ENCODE assay signal across 8 cellular contexts in the genomic region with DNA sequence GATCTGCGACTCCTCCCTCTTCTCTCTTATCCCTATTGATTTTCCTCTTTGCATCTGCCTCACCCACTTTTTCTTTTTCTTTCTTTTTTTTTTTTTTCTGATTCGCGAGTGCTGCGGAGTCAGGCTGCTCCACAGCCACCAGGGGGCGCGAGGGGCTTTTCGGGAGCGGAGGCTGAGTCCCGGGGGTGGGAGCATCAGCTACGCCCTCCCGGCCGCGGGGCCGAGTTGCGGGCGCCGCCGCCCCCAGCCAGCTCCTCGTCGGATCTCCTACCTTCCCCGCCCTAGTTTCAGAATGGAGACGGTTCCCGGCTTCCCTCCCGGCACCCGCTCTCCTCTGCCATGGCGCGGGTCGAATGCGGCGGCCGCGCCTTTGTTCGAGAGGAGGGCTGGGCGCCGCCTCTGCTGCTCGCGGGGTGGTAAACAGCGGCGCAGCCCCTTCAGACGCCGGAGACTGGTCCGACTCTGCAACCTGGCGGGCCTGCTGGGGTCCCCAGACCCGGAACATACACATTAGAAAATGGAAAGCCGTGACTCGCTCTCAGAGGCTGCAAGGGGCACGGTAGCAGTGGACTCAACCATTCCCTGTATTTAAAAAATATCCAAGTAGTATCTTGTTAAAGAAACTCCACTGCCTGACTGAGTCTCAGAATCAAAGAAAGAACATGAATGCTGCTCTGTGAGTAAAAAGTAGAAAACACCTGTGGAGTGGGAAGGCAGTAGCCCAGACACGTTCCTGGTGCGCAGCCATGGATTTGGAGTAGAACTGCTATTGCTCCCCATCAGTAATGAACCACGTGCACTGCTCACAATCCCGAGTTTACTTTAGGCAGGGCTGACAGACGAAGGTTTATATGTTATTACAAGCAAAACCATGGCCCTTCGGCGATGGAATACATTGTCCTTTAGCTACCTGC. TPM values are rescaled to one million over a fixed set of nuclear protein-coding genes. Genes with fewer than 3 reads are reported as not detected.
DNase-seq lines count a peak whose midpoint lies in the region; ATAC-seq and TF ChIP-seq lines count a peak whose summit lies in the region.

No MANE protein-coding gene starts in this region.

- ATAC-seq in GM21381 (IDR thresholded peaks at IDR 0.05; ENCODE audit: unreplicated experiment): peak; percentile 80

- H3K4me3 ChIP-seq in mucosa of stomach (ENCODE audit: low read length): peak overlapping the region; percentile 41

- peaks cover 15% of the 10 kb centered on the region for H3K4me1 ChIP-seq in mucosa of stomach (ENCODE audit: control insufficient read depth, insufficient read depth, low read length)

- H3K9me3 ChIP-seq in mucosa of stomach (ENCODE audit: control insufficient read depth, low read length): no peaks in the 10 kb centered on the region

- TF ChIP-seq POLR2A in erythroblast (IDR thresholded peaks at IDR 0.05; ENCODE audit: low read length): no peak

- H3K27me3 ChIP-seq in mucosa of stomach (ENCODE audit: control insufficient read depth, insufficient read depth, low read length): peaks cover 43% of the 10 kb centered on the region

- DNase-seq in COR-L47 (lab: John Stamatoyannopoulos, UW) (peak; percentile 89), HT1080 (ENCODE audit: low read depth) (peak; percentile 91), NOMO-1 treated with dmso at 0.1 percent for 144 hours (lab: John Stamatoyannopoulos, UW; ENCODE audit: unreplicated experiment) (peak; percentile 56), erythroblast (lab: John Stamatoyannopoulos, UW) (peak; percentile 71 to 82)
- DNase-seq in activated T-cell treated with anti-CD3 and anti-CD28 coated beads, Interleukin-2, amount 50 U/mL, for 1 hour: peak; percentile 66
- DNase-seq in stimulated activated CD8-positive, alpha-beta memory T cell treated with anti-CD3 and anti-CD28 coated beads, Interleukin-4, amount 100 ng/mL, for 4 hours (ENCODE audit: low read depth in 2 of 2, low spot score in 1 of 2): peak; percentile 28 to 44

- H3K36me3 ChIP-seq in mucosa of stomach (ENCODE audit: control insufficient read depth, insufficient read depth, low read length): no peaks in the 10 kb centered on the region

- peak overlapping the region; percentile 64 for H3K9ac ChIP-seq in mucosa of stomach (ENCODE audit: low read length)

RNA-seq across cellular contexts. Expression of a gene that starts 55.7 kb away (rescaled TPM):
- total RNA-seq in HT1080 (2014; rRNA removed; shearing (Covaris generic)): 50.1 and 54.4 TPM in 2 replicates
- 44.5 and 50.0 TPM in 2 replicates for polyA plus RNA-seq in HT1080 (2015; cell fraction: cytosol; rRNA removed)
- 80.1 and 87.6 TPM in 2 replicates for polyA plus RNA-seq in HT1080 (2015; cell fraction: nucleus; rRNA removed)

Comparison
In these comparisons a context has a peak if more than half of its experiments do, and no peak if none do; other contexts are left out.
1. Peak in every context shown above with its lines: DNase-seq, ATAC-seq and H3K4me3 ChIP-seq.
2. DNase-seq: peak in every context shown above with its lines; median percentile 91 in HT1080; 89 in COR-L47; 76 in erythroblast; 66 in activated T-cell treated with anti-CD3 and anti-CD28 coated beads, Interleukin-2, amount 50 U/mL, for 1 hour; 56 in NOMO-1 treated with dmso at 0.1 percent for 144 hours; 36 in stimulated activated CD8-positive, alpha-beta memory T cell treated with anti-CD3 and anti-CD28 coated beads, Interleukin-4, amount 100 ng/mL, for 4 hours.